In genomic region chr4:176354884-176355283, GRCh38 we compare ENCODE assay signal across 26 cellular contexts. TPM values are rescaled to one million over a fixed set of nuclear protein-coding genes. Genes with fewer than 3 reads are reported as not detected.
DNase-seq lines count a peak whose midpoint lies in the region; ATAC-seq, FAIRE-seq and TF ChIP-seq lines count a peak whose summit lies in the region.
"Had no signal": no experiment of that assay in that cellular context is flagged by ENCODE, and none has a peak within 500 bp of the region (broad histone marks: within the 10 kb centered on the region; RNA-seq: fewer than 3 reads in every experiment).

No MANE protein-coding gene starts in this region.

- H3F3A ChIP-seq in GM23338 (replicated peaks; ENCODE audit: low read depth), result no peaks in the 10 kb centered on the region; the same call in 1 of the 2 replicates

- peaks cover 34% of the 10 kb centered on the region for H3K4me1 ChIP-seq in GM23338 (ENCODE audit: insufficient read depth)
- H3K4me1 ChIP-seq in mesendoderm (ENCODE audit: control insufficient read depth, low read depth, low read length), result no peaks in the 10 kb centered on the region
- H3K4me1 ChIP-seq: BE2C, BLaER1 had no signal

- FAIRE-seq in colon (lab: Jason Lieb, UNC), result peak; percentile 91
- FAIRE-seq: GM12878, GM12892, GM18507 had no signal

- H3K27me3 ChIP-seq in GM23338 (ENCODE audit: insufficient read depth), result no peaks in the 10 kb centered on the region
- peaks cover 1% of the 10 kb centered on the region for H3K27me3 ChIP-seq in mesendoderm (ENCODE audit: insufficient read depth, low read length, poor library complexity)
- H3K27me3 ChIP-seq: BE2C, BLaER1 had no signal

- no peak overlapping the region for H3K4ac ChIP-seq in mesendoderm (ENCODE audit: low read depth, low read length)

- H3K36me3 ChIP-seq in GM23338 (ENCODE audit: insufficient read depth), result peaks cover 30% of the 10 kb centered on the region
- H3K36me3 ChIP-seq in mesendoderm (ENCODE audit: control insufficient read depth, insufficient read depth, low read length), result no peaks in the 10 kb centered on the region
- H3K36me3 ChIP-seq: BE2C had no signal

- no peak overlapping the region for H3K4me3 ChIP-seq in GM23338
- no peak overlapping the region for H3K4me3 ChIP-seq in mesendoderm (ENCODE audit: low read length)
- H3K4me3 ChIP-seq: BLaER1, GM12878 had no signal

- no peak overlapping the region for H3K4me3 Mint-ChIP-seq in GM23338
- H3K4me3 Mint-ChIP-seq in activated CD8-positive, alpha-beta memory T cell treated with anti-CD3 and anti-CD28 coated beads, Interleukin-2, amount 10 ng/mL, durations not matched to agents 7 days and 5 days, result no peak overlapping the region
- H3K4me3 Mint-ChIP-seq: CD14-positive monocyte; CD4-positive, alpha-beta memory T cell; CD4-positive, CD25-positive, alpha-beta regulatory T cell; CD8-positive, alpha-beta memory T cell had no signal

- no peak overlapping the region for H3K23ac ChIP-seq in mesendoderm (ENCODE audit: low read length)

- no peaks in the 10 kb centered on the region for H3K27me3 Mint-ChIP-seq in GM23338 (ENCODE audit: insufficient read depth, low read depth, poor library complexity)
- no peaks in the 10 kb centered on the region for H3K27me3 Mint-ChIP-seq in activated CD8-positive, alpha-beta memory T cell treated with anti-CD3 and anti-CD28 coated beads, Interleukin-2, amount 10 ng/mL, durations not matched to agents 7 days and 5 days
- H3K27me3 Mint-ChIP-seq: CD4-positive, alpha-beta memory T cell; CD8-positive, alpha-beta memory T cell had no signal

- H3K4me2 ChIP-seq in GM23338 (no peak overlapping the region), mesendoderm (ENCODE audit: low read length) (no peak overlapping the region)
- H3K4me2 ChIP-seq: BLaER1 had no signal

- DNase-seq in GM23338 (ENCODE audit: low spot score) (peak; percentile 34), mesendoderm (peak; percentile 36), Ammon's horn (ENCODE audit: low spot score) (no peak)
- no peak for DNase-seq in activated CD8-positive, alpha-beta memory T cell treated with anti-CD3 and anti-CD28 coated beads, Interleukin-2, amount 10 ng/mL, durations not matched to agents 7 days and 5 days
- DNase-seq: 8988T; AML-193; BE2C; C1 segment of cervical spinal cord; CD4-positive, alpha-beta memory T cell; CD4-positive, CD25-positive, alpha-beta regulatory T cell; CD8-positive, alpha-beta memory T cell; COR-L47; DMS 273 treated with DMSO at 0.1 percent for 48 hours; DMS153; DMS53; DMS79; DND-41; EL; GDM1 had no signal

- H3K27ac ChIP-seq in GM23338 (ENCODE audit: low read depth) (no peak overlapping the region), mesendoderm (ENCODE audit: low read depth, low read length) (no peak overlapping the region)
- H3K27ac ChIP-seq: BLaER1 had no signal

- no peaks in the 10 kb centered on the region for H3K79me1 ChIP-seq in mesendoderm (ENCODE audit: low read length)

- ATAC-seq in GM23338 (no peak), HG02852 (IDR thresholded peaks at IDR 0.05; ENCODE audit: unreplicated experiment) (no peak)
- no peak for ATAC-seq in activated CD8-positive, alpha-beta memory T cell treated with anti-CD3 and anti-CD28 coated beads, Interleukin-2, amount 10 ng/mL, durations not matched to agents 7 days and 5 days
- ATAC-seq: GM12878 had no signal

- WGBS in mesendoderm (ENCODE audit: extremely low coverage, insufficient coverage, low lambda C conversion rate), result no CpG with 5 or more reads among the region's 1 CpG

- H2AK5ac ChIP-seq in mesendoderm (ENCODE audit: low read length), result no peak overlapping the region

- H2BK120ac ChIP-seq in mesendoderm (ENCODE audit: low read depth, low read length), result no peak overlapping the region

- no peak for TF ChIP-seq CTCF in GM23338 (conservative IDR thresholded peaks at IDR 0.05; ENCODE audit: low read depth in 2 of 2)

- no peak overlapping the region for H3K9ac ChIP-seq in mesendoderm (ENCODE audit: low read length)
- H3K9ac ChIP-seq: BLaER1 had no signal

- H4K5ac ChIP-seq in mesendoderm (ENCODE audit: low read length), result no peak overlapping the region

- H4K8ac ChIP-seq in mesendoderm (ENCODE audit: low read depth, low read length), result no peak overlapping the region

- no peaks in the 10 kb centered on the region; the same call in 1 of the 2 replicates for H3K9me2 ChIP-seq in GM23338 (ENCODE audit: insufficient read depth)

- H3K4me1 Mint-ChIP-seq in GM23338, result peaks cover 29% of the 10 kb centered on the region
- H3K4me1 Mint-ChIP-seq in activated CD8-positive, alpha-beta memory T cell treated with anti-CD3 and anti-CD28 coated beads, Interleukin-2, amount 10 ng/mL, durations not matched to agents 7 days and 5 days, result peaks cover 7% of the 10 kb centered on the region
- H3K4me1 Mint-ChIP-seq: CD14-positive monocyte; CD4-positive, alpha-beta memory T cell; CD8-positive, alpha-beta memory T cell had no signal

- H3K18ac ChIP-seq in mesendoderm (ENCODE audit: low read length), result no peak overlapping the region

- no peak overlapping the region for H3K56ac ChIP-seq in mesendoderm (ENCODE audit: low read length)

- CTCF ChIA-PET in activated CD8-positive, alpha-beta memory T cell treated with anti-CD3 and anti-CD28 coated beads, Interleukin-2, amount 10 ng/mL, durations not matched to agents 7 days and 5 days (lab: Charles Lee), result interaction anchor here (0.8 kb wide), 1 partner anchor 14 kb away, joined by 4 read pairs; no protein-coding TSS in a partner anchor

- H2BK15ac ChIP-seq in mesendoderm (replicated peaks; ENCODE audit: low read depth), result no peak overlapping the region

- peaks cover 60% of the 10 kb centered on the region for H3K9me3 Mint-ChIP-seq in GM23338
- H3K9me3 Mint-ChIP-seq in activated CD8-positive, alpha-beta memory T cell treated with anti-CD3 and anti-CD28 coated beads, Interleukin-2, amount 10 ng/mL, durations not matched to agents 7 days and 5 days (ENCODE audit: low read depth), result no peaks in the 10 kb centered on the region

- H2AFZ ChIP-seq in GM23338, result no peak overlapping the region

- no peak overlapping the region for H3K27ac Mint-ChIP-seq in GM23338
- H3K27ac Mint-ChIP-seq in activated CD8-positive, alpha-beta memory T cell treated with anti-CD3 and anti-CD28 coated beads, Interleukin-2, amount 10 ng/mL, durations not matched to agents 7 days and 5 days, result no peak overlapping the region
- H3K27ac Mint-ChIP-seq: CD14-positive monocyte; CD4-positive, alpha-beta memory T cell; CD4-positive, CD25-positive, alpha-beta regulatory T cell; CD8-positive, alpha-beta memory T cell had no signal

- no peaks in the 10 kb centered on the region for H3K79me2 ChIP-seq in GM23338 (replicated peaks; ENCODE audit: insufficient read depth)
- no peaks in the 10 kb centered on the region for H3K79me2 ChIP-seq in mesendoderm (ENCODE audit: control insufficient read depth, insufficient read depth, low read length)

- H2BK5ac ChIP-seq in mesendoderm (ENCODE audit: low read length), result no peak overlapping the region

- H4K20me1 ChIP-seq in GM23338 (replicated peaks; ENCODE audit: insufficient read depth), result no peaks in the 10 kb centered on the region
- H4K20me1 ChIP-seq: BLaER1 had no signal

- H3K36me3 Mint-ChIP-seq in GM23338 (ENCODE audit: low read depth), result peaks cover 56% of the 10 kb centered on the region; the same call in 2 of the 3 replicates
- peaks cover 2% of the 10 kb centered on the region for H3K36me3 Mint-ChIP-seq in activated CD8-positive, alpha-beta memory T cell treated with anti-CD3 and anti-CD28 coated beads, Interleukin-2, amount 10 ng/mL, durations not matched to agents 7 days and 5 days
- H3K36me3 Mint-ChIP-seq: CD14-positive monocyte had no signal

TF ChIP-seq in GM23338, 12 proteins besides CTCF, POLR2A, EP300 and RAD21 (continues in another document):
- TF ChIP-seq REST (IDR thresholded peaks at IDR 0.05; ENCODE audit: unreplicated experiment) (no peak), POLR2AphosphoS5 (IDR thresholded peaks at IDR 0.05; ENCODE audit: low read depth) (no peak)

RNA-seq across cellular contexts. Expression of gene SPCS3, which starts 35.1 kb away (rescaled TPM):
- 79.9 and 90.3 TPM in 2 replicates for total RNA-seq in GM23338 (2014; rRNA removed; shearing (Covaris generic))
- 62.5 and 67.7 TPM in 2 replicates for polyA plus RNA-seq in GM23338 (2016; fragmentation: Nextera tagmentation; extraction: Ambion mirVana)
- 71.5 TPM for polyA plus RNA-seq in mesendoderm (2013, experiment 1 of 2)
- polyA plus RNA-seq in mesendoderm (2013, experiment 2 of 2), result 69.3 TPM
- total RNA-seq in activated CD8-positive, alpha-beta memory T cell treated with anti-CD3 and anti-CD28 coated beads, Interleukin-2, amount 10 ng/mL, durations not matched to agents 7 days and 5 days, result 100 to 1,000 TPM; 154 to 169 TPM

Comparison
In these comparisons a context has a peak if more than half of its experiments do, and no peak if none do; other contexts are left out.
1. DNase-seq: peak in GM23338 (single experiment) and mesendoderm (single experiment); none in Ammon's horn (single experiment) and activated CD8-positive, alpha-beta memory T cell treated with anti-CD3 and anti-CD28 coated beads, Interleukin-2, amount 10 ng/mL, durations not matched to agents 7 days and 5 days (single experiment).